8 cellular contexts compared by ENCODE assay signal in the genomic region with DNA sequence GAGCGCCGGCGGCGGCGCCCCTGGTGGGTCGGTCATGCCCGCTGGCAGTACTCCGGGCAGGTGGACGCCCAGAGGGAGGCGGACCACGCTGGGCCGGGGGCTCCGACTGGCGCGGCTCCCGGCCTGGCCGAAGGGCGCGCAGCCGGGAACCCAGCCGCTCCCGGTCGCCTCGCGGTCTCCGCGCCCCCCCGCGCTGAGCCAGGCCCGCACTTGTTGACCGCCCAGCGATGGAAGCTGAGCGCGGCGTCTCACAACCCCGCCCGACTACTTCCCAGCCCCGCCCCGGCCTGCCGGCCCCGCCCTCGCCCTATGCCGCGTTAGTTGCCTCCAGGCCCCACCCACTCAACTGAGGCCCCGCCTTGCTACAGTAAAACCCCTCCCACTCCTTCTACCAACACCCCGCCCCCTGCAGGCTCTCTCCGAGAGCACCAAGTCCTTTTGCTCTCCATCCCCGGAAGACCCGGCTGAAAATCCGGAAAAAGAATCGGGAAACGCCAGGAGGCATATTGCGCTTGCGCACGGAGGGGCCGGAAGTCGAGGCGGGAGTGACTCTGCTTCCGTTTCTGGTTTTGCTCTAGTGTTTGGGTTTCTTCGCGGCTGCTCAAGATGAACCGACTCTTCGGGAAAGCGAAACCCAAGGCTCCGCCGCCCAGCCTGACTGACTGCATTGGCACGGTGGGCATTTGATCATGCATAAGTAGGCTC. TPM values are rescaled to one million over a fixed set of nuclear protein-coding genes. Genes with fewer than 3 reads are reported as not detected.
DNase-seq lines count a peak whose midpoint lies in the region; ATAC-seq and TF ChIP-seq lines count a peak whose summit lies in the region.

TSS of gene BAG1 (minus strand) at position 236 of the 705 bp plus-strand sequence.
TSS of gene CHMP5 (plus strand) at position 577 of the 705 bp plus-strand sequence. CDS start at position 607, 30 bp downstream.

- H3K27ac ChIP-seq in KMS-11, result peak within 1 kb of the TSS; percentile 58
- peak within 1 kb of the TSS; percentile 90 to 97 (median 94) for H3K27ac ChIP-seq in Peyer's patch
- peak within 1 kb of the TSS; percentile 80 for H3K27ac ChIP-seq in muscle layer of colon (ENCODE audit: low read depth, low read length)

- peaks cover 36% of the 10 kb centered on the region for H3K79me2 ChIP-seq in KMS-11 (ENCODE audit: insufficient read depth, low read depth)

- peak within 1 kb of the TSS; percentile 78 for H2AFZ ChIP-seq in KMS-11 (ENCODE audit: low read depth)

- H3K36me3 ChIP-seq in KMS-11 (ENCODE audit: insufficient read depth) (peaks cover 7% of the 10 kb centered on the region; the same call in 1 of the 2 replicates), Peyer's patch (peaks cover 0 to 60% (median 0%) of the 10 kb centered on the region in 3 donors), muscle layer of colon (ENCODE audit: insufficient read depth, low read length) (peaks cover 38% of the 10 kb centered on the region)

- H3K27me3 ChIP-seq in KMS-11 (ENCODE audit: insufficient read depth, low read depth) (no peaks in the 10 kb centered on the region), Peyer's patch (no peaks in the 10 kb centered on the region), muscle layer of colon (ENCODE audit: control insufficient read depth in 1 of 2, insufficient read depth in 2 of 2, low read length in 2 of 2) (no peaks in the 10 kb centered on the region)

- ATAC-seq in GM21737 (IDR thresholded peaks at IDR 0.05; ENCODE audit: unreplicated experiment) (peak; percentile 80), esophagus mucosa (peak; percentile 100)

- TF ChIP-seq POLR2A in Peyer's patch (IDR thresholded peaks at IDR 0.05), result peak; percentile 81 to 85

- H3K9ac ChIP-seq in KMS-11 (peak within 1 kb of the TSS; percentile 83), muscle layer of colon (ENCODE audit: low read length) (peak within 1 kb of the TSS; percentile 88)

- H3K9me3 ChIP-seq in Peyer's patch (no peaks in the 10 kb centered on the region), muscle layer of colon (ENCODE audit: low read length) (no peaks in the 10 kb centered on the region)

- DNase-seq in DMS79 treated with DMSO at 0.1 percent for 48 hours (lab: John Stamatoyannopoulos, UW) (peak; percentile 98), Peyer's patch (peak; percentile 100)
- DNase-seq in activated T-cell treated with anti-CD3 and anti-CD28 coated beads, Interleukin-2, amount 50 U/mL, for 48 hours, result peak; percentile 100
- DNase-seq in stimulated activated CD8-positive, alpha-beta memory T cell treated with anti-CD3 and anti-CD28 coated beads, Interleukin-7, amount 100 ng/mL, for 24 hours (ENCODE audit: low read depth), result peak; percentile 98

- H3K4me3 ChIP-seq in KMS-11 (IDR thresholded peaks at IDR 0.05; ENCODE audit: insufficient read depth, low read depth, low read length) (peak within 1 kb of the TSS; percentile 34), Peyer's patch (peak within 1 kb of the TSS; percentile 64 to 94 (median 87)), muscle layer of colon (ENCODE audit: low read depth in 1 of 2, low read length in 2 of 2) (peak within 1 kb of the TSS; percentile 66 to 98)

- H3K4me2 ChIP-seq in KMS-11, result peak within 1 kb of the TSS; percentile 96

- H4K20me1 ChIP-seq in KMS-11 (ENCODE audit: insufficient read depth), result no peaks in the 10 kb centered on the region

- TF ChIP-seq CTCF in KMS-11 (conservative IDR thresholded peaks at IDR 0.05; ENCODE audit: low read depth, low read length) (no peak), Peyer's patch (IDR thresholded peaks at IDR 0.05) (peak; percentile 22 to 46 (median 36))

- H3K4me1 ChIP-seq in KMS-11 (ENCODE audit: low read depth, poor library complexity, severe bottlenecking), result peaks cover 30% of the 10 kb centered on the region
- H3K4me1 ChIP-seq in Peyer's patch, result peaks cover 0 to 30% (median 5%) of the 10 kb centered on the region in 4 donors
- peaks cover 24% of the 10 kb centered on the region for H3K4me1 ChIP-seq in muscle layer of colon (ENCODE audit: insufficient read depth, low read length)

RNA-seq across cellular contexts. Expression of gene BAG1, which starts in this region (rescaled TPM):
- total RNA-seq in Peyer's patch (10 to 100 TPM; 36.2 to 61.1 (median 56.4) TPM), esophagus mucosa (95.3 TPM)

RNA-seq across cellular contexts. Expression of gene CHMP5, which starts in this region (rescaled TPM):
- total RNA-seq in Peyer's patch, result 10 to 100 TPM; 42.9 to 78.8 (median 60.8) TPM
- 46.6 TPM for total RNA-seq in esophagus mucosa

Comparison
In these comparisons a context has a peak if more than half of its experiments do, and no peak if none do; other contexts are left out.
1. Peak in every context shown above with its lines: DNase-seq, ATAC-seq, H3K4me3 ChIP-seq and H3K27ac ChIP-seq.
2. H3K4me3 ChIP-seq: peak in every context shown above with its lines; median percentile 87 in Peyer's patch; 82 in muscle layer of colon; 34 in KMS-11.